1 cellular context compared by ENCODE assay signal in genomic region chr1:174397261-174397660, GRCh38.
TF ChIP-seq lines count a peak whose summit lies in the region.

No MANE protein-coding gene starts in this region.

TF ChIP-seq in SK-N-SH, 30 proteins besides CTCF, POLR2A, EP300 and RAD21 (continued from another document):
- no peak for TF ChIP-seq ZBTB33 (IDR thresholded peaks at IDR 0.05; ENCODE audit: borderline replicate concordance, low read depth)
- TF ChIP-seq GABPA (IDR thresholded peaks at IDR 0.05; ENCODE audit: low read depth) = no peak
- no peak for TF ChIP-seq ELF1 (IDR thresholded peaks at IDR 0.05)
- TF ChIP-seq RXRA (IDR thresholded peaks at IDR 0.05; ENCODE audit: borderline replicate concordance, low read depth) = no peak
- no peak for TF ChIP-seq IRF3 (IDR thresholded peaks at IDR 0.05; ENCODE audit: low read depth, low read length)
- TF ChIP-seq, protein P1, sequence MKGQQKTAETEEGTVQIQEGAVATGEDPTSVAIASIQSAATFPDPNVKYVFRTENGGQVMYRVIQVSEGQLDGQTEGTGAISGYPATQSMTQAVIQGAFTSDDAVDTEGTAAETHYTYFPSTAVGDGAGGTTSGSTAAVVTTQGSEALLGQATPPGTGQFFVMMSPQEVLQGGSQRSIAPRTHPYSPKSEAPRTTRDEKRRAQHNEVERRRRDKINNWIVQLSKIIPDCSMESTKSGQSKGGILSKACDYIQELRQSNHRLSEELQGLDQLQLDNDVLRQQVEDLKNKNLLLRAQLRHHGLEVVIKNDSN (IDR thresholded peaks at IDR 0.05; ENCODE audit: borderline replicate concordance, low read depth) = no peak
- TF ChIP-seq EZH2phosphoT487 (IDR thresholded peaks at IDR 0.05; ENCODE audit: borderline replicate concordance, low read depth) = no peak
- TF ChIP-seq, protein P2, sequence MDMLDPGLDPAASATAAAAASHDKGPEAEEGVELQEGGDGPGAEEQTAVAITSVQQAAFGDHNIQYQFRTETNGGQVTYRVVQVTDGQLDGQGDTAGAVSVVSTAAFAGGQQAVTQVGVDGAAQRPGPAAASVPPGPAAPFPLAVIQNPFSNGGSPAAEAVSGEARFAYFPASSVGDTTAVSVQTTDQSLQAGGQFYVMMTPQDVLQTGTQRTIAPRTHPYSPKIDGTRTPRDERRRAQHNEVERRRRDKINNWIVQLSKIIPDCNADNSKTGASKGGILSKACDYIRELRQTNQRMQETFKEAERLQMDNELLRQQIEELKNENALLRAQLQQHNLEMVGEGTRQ (IDR thresholded peaks at IDR 0.05; ENCODE audit: borderline replicate concordance, low read depth, low read length) = no peak
- no peak for TF ChIP-seq SMC3 (IDR thresholded peaks at IDR 0.05; ENCODE audit: low read depth, low read length)
- no peak for TF ChIP-seq FOXM1 (IDR thresholded peaks at IDR 0.05; ENCODE audit: low read depth)
- TF ChIP-seq POLR2AphosphoS5 (IDR thresholded peaks at IDR 0.05; ENCODE audit: low read depth, low read length) = no peak
- TF ChIP-seq TAF1 (IDR thresholded peaks at IDR 0.05; ENCODE audit: borderline replicate concordance, low read depth, low read length) = no peak
- no peak for TF ChIP-seq CHD2 (IDR thresholded peaks at IDR 0.05; ENCODE audit: low read length, partially characterized antibody)
- TF ChIP-seq FOSL2 (IDR thresholded peaks at IDR 0.05; ENCODE audit: borderline replicate concordance, low read depth) = no peak
- TF ChIP-seq TCF12 (IDR thresholded peaks at IDR 0.05) = no peak
- no peak for TF ChIP-seq NFIC (IDR thresholded peaks at IDR 0.05; ENCODE audit: borderline replicate concordance)
